ENCODE assay signal across 31 cellular contexts in the genomic region with DNA sequence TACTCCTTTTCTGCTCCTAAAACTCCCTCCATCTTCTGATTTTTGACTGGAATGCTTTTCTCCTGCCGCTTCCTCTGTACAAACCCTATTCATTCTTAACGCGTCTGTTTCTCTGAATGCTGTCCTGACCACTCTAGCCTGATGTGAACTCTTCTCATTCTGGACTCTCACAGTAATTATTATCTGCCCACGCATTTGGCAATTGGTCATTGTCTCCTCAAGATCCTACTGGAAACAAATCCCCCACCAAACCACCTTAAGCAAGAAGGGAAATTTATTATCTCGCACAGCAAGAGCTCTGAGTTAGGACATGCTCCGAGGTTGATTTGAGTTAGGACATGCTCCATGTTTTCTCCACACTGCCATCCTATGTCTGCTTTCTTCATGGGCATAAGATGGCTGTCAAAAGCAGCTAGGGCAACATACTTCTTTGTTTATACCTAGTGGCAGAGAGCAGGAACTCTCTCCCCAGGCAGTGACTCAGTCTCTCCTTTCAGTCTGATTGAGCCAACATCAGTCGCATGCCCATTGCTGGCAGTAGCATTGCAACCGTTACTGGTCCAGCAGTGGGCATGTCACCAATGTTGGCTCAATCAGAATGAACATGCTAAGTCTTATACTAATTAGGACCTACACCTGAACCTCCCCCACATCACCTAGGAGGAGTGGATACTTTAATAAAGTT.
DNase-seq lines count a peak whose midpoint lies in the region; ATAC-seq and TF ChIP-seq lines count a peak whose summit lies in the region.
"Had no signal": no experiment of that assay in that cellular context is flagged by ENCODE, and none has a peak within 500 bp of the region (broad histone marks: within the 10 kb centered on the region; RNA-seq: fewer than 3 reads in every experiment).

No MANE protein-coding gene starts in this region.

- peak overlapping the region; percentile 50 for H2AFZ ChIP-seq in ACC112 (ENCODE audit: low read length, unreplicated experiment)

- H3K9me3 ChIP-seq in ascending aorta: no peaks in the 10 kb centered on the region
- H3K9me3 ChIP-seq: Caco-2, right lobe of liver, SJCRH30 had no signal

- peaks cover 24% of the 10 kb centered on the region for H3K4me1 ChIP-seq in ACC112 (ENCODE audit: control insufficient read depth, insufficient read depth, low read length, unreplicated experiment)
- peaks cover 0 to 11% of the 10 kb centered on the region in 2 donors for H3K4me1 ChIP-seq in ascending aorta
- H3K4me1 ChIP-seq: Caco-2, right lobe of liver had no signal

- no peak for TF ChIP-seq CTCF in ascending aorta (IDR thresholded peaks at IDR 0.05)

- H3K27me3 ChIP-seq in ACC112 (ENCODE audit: insufficient read depth, low read length) (no peaks in the 10 kb centered on the region), ascending aorta (no peaks in the 10 kb centered on the region), layer of hippocampus (ENCODE audit: control insufficient read depth, insufficient read depth, low read length) (no peaks in the 10 kb centered on the region)
- H3K27me3 ChIP-seq: right lobe of liver, SJCRH30 had no signal

- H3K36me3 ChIP-seq in ACC112 (ENCODE audit: insufficient read depth, low read length) (no peaks in the 10 kb centered on the region), ascending aorta (no peaks in the 10 kb centered on the region)
- H3K36me3 ChIP-seq: right lobe of liver, SJCRH30 had no signal

- no peak overlapping the region for H3K27ac ChIP-seq in ACC112 (ENCODE audit: low read depth, low read length)
- H3K27ac ChIP-seq in ascending aorta: peak overlapping the region; percentile 75 to 79
- H3K27ac ChIP-seq in layer of hippocampus (ENCODE audit: low read depth, low read length): peak overlapping the region; percentile 30
- H3K27ac ChIP-seq: right lobe of liver, SJCRH30 had no signal

- no peaks in the 10 kb centered on the region for H3K79me2 ChIP-seq in ACC112 (ENCODE audit: control insufficient read depth, insufficient read depth, low read length, unreplicated experiment)

- H3K4me3 ChIP-seq in ACC112 (ENCODE audit: low read depth, low read length) (no peak overlapping the region), ascending aorta (no peak overlapping the region)
- H3K4me3 ChIP-seq: right lobe of liver, SJCRH30 had no signal

- intact Hi-C loops in ascending aorta (cut with DNase I): no loop called here

- DNase-seq in COLO829 (ENCODE audit: low spot score) (peak; percentile 14), ascending aorta (ENCODE audit: low spot score in 2 of 2) (no peak), GM19240 (ENCODE audit: insufficient read length, low spot score) (no peak), medulla oblongata (ENCODE audit: extremely low spot score) (no peak)
- DNase-seq: activated naive CD4-positive, alpha-beta T cell treated with anti-CD3 and anti-CD28 coated beads, Interleukin-2, amount 10 ng/mL, durations not matched to agents 7 days and 5 days; activated T-cell treated with anti-CD3 and anti-CD28 coated beads, Interleukin-2, amount 50 U/mL, for 4 hours; aorta; C1 segment of cervical spinal cord; Caco-2; caudate nucleus; cortex of kidney; effector memory CD8-positive, alpha-beta T cell; erythroblast; foreskin fibroblast; GF-D8; head of caudate nucleus; naive thymus-derived CD4-positive, alpha-beta T cell; NCI-H1092; NCI-H1694; NCI-H2171; right lobe of liver; RPMI8226; SJCRH30; stimulated activated CD4-positive, alpha-beta T cell treated with anti-CD3 and anti-CD28 coated beads, Interleukin-12 subunit alpha, Interleukin-12 subunit beta, amount 100 ng/mL, for 4 hours; stimulated activated CD4-positive, alpha-beta T cell treated with anti-CD3 and anti-CD28 coated beads, Interleukin-4, amount 100 ng/mL, for 1 hour; T-helper 9 cell had no signal

- ATAC-seq in HG03175 (IDR thresholded peaks at IDR 0.05; ENCODE audit: unreplicated experiment): no peak
- ATAC-seq: activated T-cell treated with anti-CD3 and anti-CD28 coated beads, Interleukin-2, amount 50 U/mL, for 4 hours; effector memory CD8-positive, alpha-beta T cell; HCT116; HepG2; naive thymus-derived CD4-positive, alpha-beta T cell; right lobe of liver had no signal
